ENCODE assay signal across 33 cellular contexts in the genomic region with DNA sequence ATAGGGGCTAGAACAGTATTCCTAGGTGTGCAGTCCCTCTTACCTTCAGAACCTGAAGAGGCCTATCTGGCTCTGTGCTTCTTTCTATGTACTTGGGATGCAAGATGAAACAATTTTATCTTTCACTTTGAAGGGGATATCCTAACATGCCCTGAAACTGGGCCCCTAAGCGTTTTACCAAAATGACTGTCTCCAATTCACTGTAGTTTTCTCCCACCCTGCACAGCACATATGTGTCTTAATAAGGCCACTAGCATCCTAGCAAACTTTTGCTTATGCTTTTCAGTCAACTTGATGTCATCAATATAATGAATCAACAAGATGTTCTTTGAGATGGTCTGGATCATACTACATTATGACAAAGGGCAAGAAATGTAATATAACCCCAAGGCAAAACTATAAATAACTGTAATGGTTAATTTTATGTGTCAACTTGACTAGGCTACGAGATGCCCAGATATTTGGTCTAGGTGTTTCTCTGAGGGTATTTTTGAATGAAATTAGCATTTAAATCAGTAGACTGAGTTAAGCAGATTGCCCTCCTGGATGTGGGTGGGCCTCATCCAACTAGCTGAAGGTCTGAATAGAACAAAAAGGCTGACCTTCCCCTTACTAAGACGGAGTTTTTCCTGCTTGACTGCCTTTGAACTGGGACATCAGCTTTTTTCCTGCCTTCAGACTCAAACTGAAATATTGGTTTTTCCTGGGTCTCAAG.
"Had no signal": no experiment of that assay in that cellular context is flagged by ENCODE, and none has a peak within 500 bp of the region (broad histone marks: within the 10 kb centered on the region; RNA-seq: fewer than 3 reads in every experiment).

No MANE protein-coding gene starts in this region.

- H3K4me1 ChIP-seq: adrenal gland, body of pancreas, gastrocnemius medialis, heart left ventricle had no signal

- H3K27me3 ChIP-seq: adrenal gland, body of pancreas, gastrocnemius medialis had no signal

- H3K4me3 Mint-ChIP-seq: activated B cell treated with CpG ODN at 0.5 μM for 24 hours; activated CD4-positive, alpha-beta memory T cell treated with anti-CD3 and anti-CD28 coated beads, Interleukin-2, amount 10 ng/mL, durations not matched to agents 7 days and 5 days; activated CD4-positive, alpha-beta T cell treated with anti-CD3 and anti-CD28 coated beads, Interleukin-2, amount 10 ng/mL, durations not matched to agents 7 days and 5 days; activated naive CD4-positive, alpha-beta T cell treated with anti-CD3 and anti-CD28 coated beads for 36 hours; activated naive CD4-positive, alpha-beta T cell treated with anti-CD3 and anti-CD28 coated beads, Interleukin-2, amount 50 U/mL, for 24 hours; activated naive CD8-positive, alpha-beta T cell treated with anti-CD3 and anti-CD28 coated beads for 36 hours; activated naive CD8-positive, alpha-beta T cell treated with anti-CD3 and anti-CD28 coated beads, Interleukin-2, amount 50 U/mL, for 24 hours; activated T-cell treated with anti-CD3 and anti-CD28 coated beads, Interleukin-2, amount 50 U/mL, for 24 hours; activated T-helper 1 cell treated with anti-CD3 and anti-CD28 coated beads, Interleukin-12 subunit alpha, Interleukin-12 subunit beta, Interleukin-2, Interleukin-4 antibody, amounts not matched to agents 30 ng/mL and 10 ng/mL and 1 ng/mL, durations not matched to agents 14 hours and 24 hours and 36 hours; T-helper 17 cell; T-helper 2 cell treated with Interferon-gamma antibody and Interleukin-4, amounts not matched to agents 5 μg/mL and 100 μg/mL, for 36 hours had no signal

- H3K9me3 ChIP-seq: adrenal gland, body of pancreas, gastrocnemius medialis, heart left ventricle had no signal

- H3K4me1 Mint-ChIP-seq: activated B cell treated with CpG ODN at 0.5 μM for 24 hours; activated CD4-positive, alpha-beta memory T cell treated with anti-CD3 and anti-CD28 coated beads, Interleukin-2, amount 10 ng/mL, durations not matched to agents 7 days and 5 days; activated CD4-positive, alpha-beta T cell treated with anti-CD3 and anti-CD28 coated beads, Interleukin-2, amount 10 ng/mL, durations not matched to agents 7 days and 5 days; activated naive CD4-positive, alpha-beta T cell treated with anti-CD3 and anti-CD28 coated beads, Interleukin-2, amount 50 U/mL, for 24 hours; activated naive CD8-positive, alpha-beta T cell treated with anti-CD3 and anti-CD28 coated beads for 36 hours; activated naive CD8-positive, alpha-beta T cell treated with anti-CD3 and anti-CD28 coated beads, Interleukin-2, amount 50 U/mL, for 24 hours had no signal

- ATAC-seq: activated CD4-positive, CD25-positive, alpha-beta regulatory T cell treated with anti-CD3 and anti-CD28 coated beads, Interleukin-2, amount 50 U/mL, for 24 hours; activated naive CD8-positive, alpha-beta T cell treated with anti-CD3 and anti-CD28 coated beads, Interleukin-2, amount 50 U/mL, for 24 hours; body of pancreas; esophagus mucosa; gastrocnemius medialis; heart left ventricle; T-helper 17 cell had no signal

- H3K27ac ChIP-seq: adrenal gland, body of pancreas, gastrocnemius medialis, heart left ventricle, WERI-Rb-1 had no signal

- H3K36me3 Mint-ChIP-seq: activated naive CD4-positive, alpha-beta T cell treated with anti-CD3 and anti-CD28 coated beads, Interleukin-2, amount 50 U/mL, for 24 hours; activated naive CD8-positive, alpha-beta T cell treated with anti-CD3 and anti-CD28 coated beads for 36 hours had no signal

- H3K27ac Mint-ChIP-seq: activated B cell treated with CpG ODN at 0.5 μM for 24 hours; activated CD4-positive, alpha-beta memory T cell treated with anti-CD3 and anti-CD28 coated beads, Interleukin-2, amount 10 ng/mL, durations not matched to agents 7 days and 5 days; activated CD4-positive, alpha-beta T cell treated with anti-CD3 and anti-CD28 coated beads, Interleukin-2, amount 10 ng/mL, durations not matched to agents 7 days and 5 days; activated naive CD4-positive, alpha-beta T cell treated with anti-CD3 and anti-CD28 coated beads for 36 hours; activated naive CD4-positive, alpha-beta T cell treated with anti-CD3 and anti-CD28 coated beads, Interleukin-2, amount 50 U/mL, for 24 hours; activated naive CD8-positive, alpha-beta T cell treated with anti-CD3 and anti-CD28 coated beads for 36 hours; activated naive CD8-positive, alpha-beta T cell treated with anti-CD3 and anti-CD28 coated beads, Interleukin-2, amount 50 U/mL, for 24 hours; activated T-cell treated with anti-CD3 and anti-CD28 coated beads, Interleukin-2, amount 50 U/mL, for 24 hours; activated T-helper 1 cell treated with anti-CD3 and anti-CD28 coated beads, Interleukin-12 subunit alpha, Interleukin-12 subunit beta, Interleukin-2, Interleukin-4 antibody, amounts not matched to agents 30 ng/mL and 10 ng/mL and 1 ng/mL, durations not matched to agents 14 hours and 24 hours and 36 hours; activated T-helper 2 cell treated with anti-CD3 and anti-CD28 coated beads, Interferon-gamma antibody, Interleukin-2, Interleukin-4, amounts not matched to agents 10 μg/mL and 5 μg/mL and 100 μg/mL, durations not matched to agents 14 hours and 24 hours and 36 hours; T-helper 17 cell; T-helper 2 cell treated with Interferon-gamma antibody and Interleukin-4, amounts not matched to agents 5 μg/mL and 100 μg/mL, for 36 hours had no signal

- H3K27me3 Mint-ChIP-seq: activated CD4-positive, alpha-beta memory T cell treated with anti-CD3 and anti-CD28 coated beads, Interleukin-2, amount 10 ng/mL, durations not matched to agents 7 days and 5 days; activated naive CD4-positive, alpha-beta T cell treated with anti-CD3 and anti-CD28 coated beads, Interleukin-2, amount 50 U/mL, for 24 hours; activated naive CD8-positive, alpha-beta T cell treated with anti-CD3 and anti-CD28 coated beads, Interleukin-2, amount 50 U/mL, for 24 hours; activated T-cell treated with anti-CD3 and anti-CD28 coated beads, Interleukin-2, amount 50 U/mL, for 24 hours had no signal

- H3K9me3 Mint-ChIP-seq: activated B cell treated with CpG ODN at 0.5 μM for 24 hours; activated CD4-positive, alpha-beta memory T cell treated with anti-CD3 and anti-CD28 coated beads, Interleukin-2, amount 10 ng/mL, durations not matched to agents 7 days and 5 days; activated CD4-positive, alpha-beta T cell treated with anti-CD3 and anti-CD28 coated beads, Interleukin-2, amount 10 ng/mL, durations not matched to agents 7 days and 5 days; activated naive CD4-positive, alpha-beta T cell treated with anti-CD3 and anti-CD28 coated beads for 36 hours; activated naive CD4-positive, alpha-beta T cell treated with anti-CD3 and anti-CD28 coated beads, Interleukin-2, amount 50 U/mL, for 24 hours; activated naive CD8-positive, alpha-beta T cell treated with anti-CD3 and anti-CD28 coated beads for 36 hours; activated naive CD8-positive, alpha-beta T cell treated with anti-CD3 and anti-CD28 coated beads, Interleukin-2, amount 50 U/mL, for 24 hours; activated T-cell treated with anti-CD3 and anti-CD28 coated beads, Interleukin-2, amount 50 U/mL, for 24 hours; activated T-helper 1 cell treated with anti-CD3 and anti-CD28 coated beads, Interleukin-12 subunit alpha, Interleukin-12 subunit beta, Interleukin-2, Interleukin-4 antibody, amounts not matched to agents 30 ng/mL and 10 ng/mL and 1 ng/mL, durations not matched to agents 14 hours and 24 hours and 36 hours; activated T-helper 2 cell treated with anti-CD3 and anti-CD28 coated beads, Interferon-gamma antibody, Interleukin-2, Interleukin-4, amounts not matched to agents 10 μg/mL and 5 μg/mL and 100 μg/mL, durations not matched to agents 14 hours and 24 hours and 36 hours; T-helper 2 cell treated with Interferon-gamma antibody and Interleukin-4, amounts not matched to agents 5 μg/mL and 100 μg/mL, for 36 hours had no signal

- DNase-seq: activated B cell treated with CpG ODN at 0.5 μM for 24 hours; activated CD4-positive, alpha-beta memory T cell treated with anti-CD3 and anti-CD28 coated beads, Interleukin-2, amount 10 ng/mL, durations not matched to agents 7 days and 5 days; activated CD4-positive, alpha-beta T cell treated with anti-CD3 and anti-CD28 coated beads, Interleukin-2, amount 10 ng/mL, durations not matched to agents 7 days and 5 days; activated CD4-positive, alpha-beta T cell treated with anti-CD3 and anti-CD28 coated beads, Interleukin-2, amount 50 U/mL, for 4 hours; activated CD8-positive, alpha-beta memory T cell treated with anti-CD3 and anti-CD28 coated beads, Interleukin-2, amount 50 U/mL, for 48 hours; activated effector memory CD4-positive, alpha-beta T cell treated with anti-CD3 and anti-CD28 coated beads, Interleukin-2, amount 50 U/mL, for 16 hours; activated naive CD4-positive, alpha-beta T cell treated with anti-CD3 and anti-CD28 coated beads for 36 hours; activated naive CD8-positive, alpha-beta T cell treated with anti-CD3 and anti-CD28 coated beads for 36 hours; activated naive CD8-positive, alpha-beta T cell treated with anti-CD3 and anti-CD28 coated beads, Interleukin-2, amount 50 U/mL, for 24 hours; activated T-cell treated with anti-CD3 and anti-CD28 coated beads for 4 hours; activated T-cell treated with anti-CD3 and anti-CD28 coated beads, Interleukin-2, amount 50 U/mL, for 24 hours; adrenal gland; amygdala; aorta; body of pancreas; caudate nucleus; cortex of kidney; dermis blood vessel endothelial cell; effector CD8-positive, alpha-beta T cell; foreskin fibroblast; gastrocnemius medialis; glutamatergic neuron; heart left ventricle; T-helper 1 cell; T-helper 17 cell; T1000; WERI-Rb-1 had no signal

- H3K4me3 ChIP-seq: adrenal gland, body of pancreas, gastrocnemius medialis, heart left ventricle had no signal

- H3K36me3 ChIP-seq: adrenal gland, gastrocnemius medialis, heart left ventricle, WERI-Rb-1 had no signal
